In genomic region chr2:28393115-28393836, GRCh38 we compare ENCODE assay signal across 1 cellular context.
TF ChIP-seq lines count a peak whose summit lies in the region.

No MANE protein-coding gene starts in this region.

TF ChIP-seq in HepG2, 621 proteins besides CTCF, POLR2A, EP300 and RAD21 (continued from another document and continues in another):
- TF ChIP-seq ZNF646 (CRISPR knock-in tag; IDR thresholded peaks at IDR 0.05): no peak
- TF ChIP-seq ZBTB26 (CRISPR knock-in tag; IDR thresholded peaks at IDR 0.05; ENCODE audit: borderline replicate concordance): no peak
- no peak for TF ChIP-seq RFX5 (IDR thresholded peaks at IDR 0.05; ENCODE audit: low read depth, low read length)
- TF ChIP-seq ZNF740 (CRISPR knock-in tag; IDR thresholded peaks at IDR 0.05): peak; percentile 42; the same call in 1 of the 2 replicates
- TF ChIP-seq USF2 (IDR thresholded peaks at IDR 0.05; ENCODE audit: low read depth, low read length): no peak
- TF ChIP-seq USF2 (CRISPR knock-in tag; IDR thresholded peaks at IDR 0.05; ENCODE audit: borderline replicate concordance): no peak
- no peak for TF ChIP-seq ZBTB40 (IDR thresholded peaks at IDR 0.05)
- no peak; the same call in 1 of the 2 replicates for TF ChIP-seq ZBTB40 (CRISPR knock-in tag; IDR thresholded peaks at IDR 0.05)
- TF ChIP-seq IRF9 (CRISPR knock-in tag; IDR thresholded peaks at IDR 0.05; ENCODE audit: borderline replicate concordance): 0 out of 2 replicates have a peak, but pooled peaks have one; percentile 36
- TF ChIP-seq ZFP36L2 (CRISPR knock-in tag; IDR thresholded peaks at IDR 0.05): no peak
- no peak for TF ChIP-seq ZNF530 (CRISPR knock-in tag; IDR thresholded peaks at IDR 0.05; ENCODE audit: low read depth)
- no peak for TF ChIP-seq ARID4A (CRISPR knock-in tag; IDR thresholded peaks at IDR 0.05; ENCODE audit: borderline replicate concordance)
- no peak for TF ChIP-seq ZSCAN31 (CRISPR knock-in tag; IDR thresholded peaks at IDR 0.05; ENCODE audit: low read depth)
- TF ChIP-seq CREM (IDR thresholded peaks at IDR 0.05): no peak
- TF ChIP-seq CREM (CRISPR knock-in tag; IDR thresholded peaks at IDR 0.05): no peak
- peak; percentile 9; the same call in 1 of the 2 replicates for TF ChIP-seq PHF8 (CRISPR knock-in tag; IDR thresholded peaks at IDR 0.05)
